15 cellular contexts compared by ENCODE assay signal in the genomic region with DNA sequence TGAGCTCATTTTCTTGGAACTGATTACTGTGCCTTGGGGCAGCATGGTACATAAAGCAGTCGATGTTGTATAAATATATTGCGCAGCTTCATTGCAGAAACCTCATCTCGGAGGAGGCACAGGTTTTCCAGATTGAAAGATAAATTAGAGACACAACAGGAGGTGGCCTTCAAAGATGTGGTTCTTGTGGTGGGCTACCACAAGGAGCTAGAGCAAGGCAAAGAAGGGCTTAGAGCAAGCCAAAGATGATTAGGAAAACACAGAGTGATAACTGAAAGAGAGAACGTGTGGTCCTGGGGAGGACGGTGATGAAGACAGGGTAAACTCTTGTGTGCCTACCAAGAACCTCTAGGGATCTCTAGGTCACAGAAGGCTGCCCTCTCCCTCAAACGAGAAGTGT.
DNase-seq lines count a peak whose midpoint lies in the region; ATAC-seq and TF ChIP-seq lines count a peak whose summit lies in the region.
"Had no signal": no experiment of that assay in that cellular context is flagged by ENCODE, and none has a peak within 500 bp of the region (broad histone marks: within the 10 kb centered on the region; RNA-seq: fewer than 3 reads in every experiment).

No MANE protein-coding gene starts in this region.

- peak overlapping the region; percentile 52 for H3K27ac Mint-ChIP-seq in MCF 10A (ENCODE audit: low read depth, unreplicated experiment)
- H3K27ac Mint-ChIP-seq in naive thymus-derived CD8-positive, alpha-beta T cell: peak overlapping the region in 6 of 10 donors; percentile 6 to 60 (median 11)
- no peak overlapping the region for H3K27ac Mint-ChIP-seq in activated CD4-positive, alpha-beta memory T cell treated with anti-CD3 and anti-CD28 coated beads, Interleukin-2, amount 10 ng/mL, durations not matched to agents 7 days and 5 days
- H3K27ac Mint-ChIP-seq: CD4-positive, CD25-positive, alpha-beta regulatory T cell had no signal

- no peak for DNase-seq in IMR-90
- DNase-seq in Panc1 (ENCODE audit: low read depth, low spot score): no peak
- no peak for DNase-seq in MCF 10A (ENCODE audit: unreplicated experiment)
- peak in 2 of 10 donors; percentile 5 to 19 for DNase-seq in naive thymus-derived CD8-positive, alpha-beta T cell
- DNase-seq in activated CD4-positive, alpha-beta memory T cell treated with anti-CD3 and anti-CD28 coated beads, Interleukin-2, amount 10 ng/mL, durations not matched to agents 7 days and 5 days: no peak
- no peak for DNase-seq in NAMALWA (ENCODE audit: low spot score)
- DNase-seq: ACHN; AML-193; CD4-positive, CD25-positive, alpha-beta regulatory T cell; MM.1S; NCI-H187 treated with DMSO at 0.1 percent for 48 hours; NCI-H526 treated with DMSO at 0.1 percent for 48 hours had no signal

- H3K27me3 Mint-ChIP-seq in MCF 10A (ENCODE audit: insufficient read depth, unreplicated experiment): no peaks in the 10 kb centered on the region
- peaks cover 6 to 19% (median 9%) of the 10 kb centered on the region in 5 donors for H3K27me3 Mint-ChIP-seq in naive thymus-derived CD8-positive, alpha-beta T cell
- no peaks in the 10 kb centered on the region for H3K27me3 Mint-ChIP-seq in activated CD4-positive, alpha-beta memory T cell treated with anti-CD3 and anti-CD28 coated beads, Interleukin-2, amount 10 ng/mL, durations not matched to agents 7 days and 5 days

- H3K9me3 ChIP-seq in IMR-90 (ENCODE audit: control insufficient read depth, insufficient read depth, low read length) (no peaks in the 10 kb centered on the region), Panc1 (ENCODE audit: control insufficient read depth, insufficient read depth, low read depth, low read length) (no peaks in the 10 kb centered on the region)

- dilution Hi-C loops in IMR-90 (cut with HindIII; ENCODE audit: low sequenced_read_pairs, unreplicated experiment): no loop called here

- POLR2A ChIA-PET in IMR-90 (lab: Charles Lee; ENCODE audit: unreplicated experiment) (no interaction called here), Panc1 (lab: Charles Lee) (no interaction called here), MCF 10A (lab: Yijun Ruan, JAX) (interaction anchor here (0.8 to 1.2 kb wide), 2 partner anchors 34 to 77 kb away, joined by 3 to 4 read pairs; no protein-coding TSS in a partner anchor)
- POLR2A ChIA-PET in naive thymus-derived CD8-positive, alpha-beta T cell (lab: Charles Lee): no interaction called here
- POLR2A ChIA-PET in activated CD4-positive, alpha-beta memory T cell treated with anti-CD3 and anti-CD28 coated beads, Interleukin-2, amount 10 ng/mL, durations not matched to agents 7 days and 5 days (lab: Charles Lee): no interaction called here

- H3K4me1 Mint-ChIP-seq in MCF 10A (ENCODE audit: insufficient read depth, unreplicated experiment): peaks cover 10% of the 10 kb centered on the region
- H3K4me1 Mint-ChIP-seq in naive thymus-derived CD8-positive, alpha-beta T cell: peaks cover 7 to 13% (median 9%) of the 10 kb centered on the region in 4 donors
- no peaks in the 10 kb centered on the region for H3K4me1 Mint-ChIP-seq in activated CD4-positive, alpha-beta memory T cell treated with anti-CD3 and anti-CD28 coated beads, Interleukin-2, amount 10 ng/mL, durations not matched to agents 7 days and 5 days

- CTCF ChIA-PET in IMR-90 (lab: Yijun Ruan, JAX): no interaction called here
- CTCF ChIA-PET in Panc1 (lab: Charles Lee): interaction anchor here (0.5 kb wide), 1 partner anchor 186 kb away, joined by 3 read pairs; no protein-coding TSS in a partner anchor
- CTCF ChIA-PET in MCF 10A (lab: Yijun Ruan, JAX): interaction anchor here (0.8 kb wide), 1 partner anchor 10 kb away, joined by 4 read pairs; no protein-coding TSS in a partner anchor
- CTCF ChIA-PET in activated CD4-positive, alpha-beta memory T cell treated with anti-CD3 and anti-CD28 coated beads, Interleukin-2, amount 10 ng/mL, durations not matched to agents 7 days and 5 days (lab: Charles Lee): no interaction called here

- H2BK5ac ChIP-seq in IMR-90 (ENCODE audit: low read depth, low read length, poor library complexity, severe bottlenecking): no peak overlapping the region

- H3K4me1 ChIP-seq in IMR-90 (ENCODE audit: control insufficient read depth, insufficient read depth, low read length): no peaks in the 10 kb centered on the region
- peaks cover 3% of the 10 kb centered on the region; the same call in 1 of the 2 replicates for H3K4me1 ChIP-seq in Panc1 (ENCODE audit: control insufficient read depth, insufficient read depth, low read length)

- in situ Hi-C loops in IMR-90 (cut with MboI; ENCODE audit: low sequenced_read_pairs): no loop called here
- in situ Hi-C loops in Panc1 (cut with HindIII; ENCODE audit: low pct_unique_long_range_greater_than_20kb, low sequenced_read_pairs): no loop called here

- BruUV-seq in IMR-90 (replicated peaks; lab: Mats Ljungman, UMichigan): no TSS peak
- BruUV-seq in Panc1 (replicated peaks; lab: Mats Ljungman, UMichigan): no TSS peak
- no TSS peak for BruUV-seq in MCF 10A (replicated peaks; lab: Mats Ljungman, UMichigan)

- no peak overlapping the region; the same call in 1 of the 2 replicates for H2BK20ac ChIP-seq in IMR-90 (ENCODE audit: low read depth, low read length)

- TF ChIP-seq CTCF in IMR-90 (conservative IDR thresholded peaks at IDR 0.05; ENCODE audit: low read depth, low read length) (no peak), Panc1 (IDR thresholded peaks at IDR 0.05) (no peak), MCF 10A (IDR thresholded peaks at IDR 0.05; ENCODE audit: unreplicated experiment) (no peak)

- TF ChIP-seq RAD21 in IMR-90 (IDR thresholded peaks at IDR 0.05; ENCODE audit: low read length): no peak

- H3K4me3 ChIP-seq in IMR-90 (ENCODE audit: insufficient read depth, low read depth, low read length): no peak overlapping the region
- H3K4me3 ChIP-seq in Panc1 (ENCODE audit: low read depth in 2 of 2, low read length in 2 of 2): no peak overlapping the region

- H3K14ac ChIP-seq in IMR-90 (replicated peaks; ENCODE audit: low read depth, low read length): no peak overlapping the region

- H3K18ac ChIP-seq in IMR-90 (ENCODE audit: low read depth, low read length): no peak overlapping the region

- H3K36me3 Mint-ChIP-seq in MCF 10A (ENCODE audit: insufficient read depth, unreplicated experiment): peaks cover 6% of the 10 kb centered on the region
- no peaks in the 10 kb centered on the region for H3K36me3 Mint-ChIP-seq in naive thymus-derived CD8-positive, alpha-beta T cell
- H3K36me3 Mint-ChIP-seq in activated CD4-positive, alpha-beta memory T cell treated with anti-CD3 and anti-CD28 coated beads, Interleukin-2, amount 10 ng/mL, durations not matched to agents 7 days and 5 days (ENCODE audit: low read depth): no peaks in the 10 kb centered on the region
- H3K36me3 Mint-ChIP-seq: CD4-positive, CD25-positive, alpha-beta regulatory T cell had no signal

- no peak overlapping the region for H2AFZ ChIP-seq in IMR-90 (replicated peaks; ENCODE audit: low read length, poor library complexity)

- H4K5ac ChIP-seq in IMR-90 (ENCODE audit: low read depth, low read length): no peak overlapping the region

- H3K27me3 ChIP-seq in IMR-90 (ENCODE audit: control insufficient read depth, insufficient read depth, low read length) (no peaks in the 10 kb centered on the region; the same call in 1 of the 2 replicates), Panc1 (ENCODE audit: control insufficient read depth, insufficient read depth, low read length) (no peaks in the 10 kb centered on the region)

- H3K4me3 Mint-ChIP-seq in MCF 10A (ENCODE audit: unreplicated experiment): no peak overlapping the region
- peak overlapping the region in 5 of 10 donors; percentile 24 to 54 (median 31) for H3K4me3 Mint-ChIP-seq in naive thymus-derived CD8-positive, alpha-beta T cell
- H3K4me3 Mint-ChIP-seq in activated CD4-positive, alpha-beta memory T cell treated with anti-CD3 and anti-CD28 coated beads, Interleukin-2, amount 10 ng/mL, durations not matched to agents 7 days and 5 days: no peak overlapping the region
- H3K4me3 Mint-ChIP-seq: CD4-positive, CD25-positive, alpha-beta regulatory T cell had no signal

- H3K36me3 ChIP-seq in IMR-90 (ENCODE audit: control insufficient read depth, insufficient read depth, low read length) (no peaks in the 10 kb centered on the region), Panc1 (ENCODE audit: control insufficient read depth, insufficient read depth, low read length) (no peaks in the 10 kb centered on the region)

- no peak overlapping the region for H2AK5ac ChIP-seq in IMR-90 (ENCODE audit: low read depth, low read length)

- H3K9me1 ChIP-seq in IMR-90 (ENCODE audit: insufficient read depth, low read length): no peaks in the 10 kb centered on the region; the same call in 1 of the 2 replicates

- no peak overlapping the region for H3K9ac ChIP-seq in IMR-90 (ENCODE audit: low read depth, low read length)

- H3K23ac ChIP-seq in IMR-90 (ENCODE audit: low read depth, low read length): no peak overlapping the region

- ATAC-seq in IMR-90 (ENCODE audit: low read depth): no peak
- peak; percentile 27; the same call in 1 of the 2 replicates for ATAC-seq in Panc1
- peak in 1 of 2 donors; percentile 61 for ATAC-seq in naive thymus-derived CD8-positive, alpha-beta T cell
- no peak for ATAC-seq in HG03045 (IDR thresholded peaks at IDR 0.05; ENCODE audit: unreplicated experiment)
- ATAC-seq in GM21737 (IDR thresholded peaks at IDR 0.05; ENCODE audit: unreplicated experiment): no peak

- H3K56ac ChIP-seq in IMR-90 (ENCODE audit: extremely low read depth, insufficient read depth, low read length): no peak overlapping the region

- H4K91ac ChIP-seq in IMR-90 (ENCODE audit: insufficient read depth, low read depth, low read length): no peak overlapping the region

- no peak for TF ChIP-seq POLR2A in IMR-90 (IDR thresholded peaks at IDR 0.05; ENCODE audit: low read depth, low read length)

- no peak overlapping the region for H3K4ac ChIP-seq in IMR-90 (ENCODE audit: low read depth, low read length)

- WGBS in IMR-90 (ENCODE audit: extremely low coverage in 2 of 2, insufficient read length in 1 of 2), 2 experiments: 94% methylated on average over 3 of the region's 6 CpGs; no CpG with 5 or more reads in 1 of the 2 experiments

- H3K9me3 Mint-ChIP-seq in MCF 10A (ENCODE audit: unreplicated experiment): peaks cover 20% of the 10 kb centered on the region
- H3K9me3 Mint-ChIP-seq in naive thymus-derived CD8-positive, alpha-beta T cell: peaks cover 0 to 6% (median 0%) of the 10 kb centered on the region in 9 donors
- peaks cover 2% of the 10 kb centered on the region for H3K9me3 Mint-ChIP-seq in activated CD4-positive, alpha-beta memory T cell treated with anti-CD3 and anti-CD28 coated beads, Interleukin-2, amount 10 ng/mL, durations not matched to agents 7 days and 5 days

- H4K20me1 ChIP-seq in IMR-90 (ENCODE audit: insufficient read depth, low read length): no peaks in the 10 kb centered on the region

- H2BK120ac ChIP-seq in IMR-90 (ENCODE audit: low read depth, low read length): peak overlapping the region; percentile 8; the same call in 1 of the 2 replicates

- H4K8ac ChIP-seq in IMR-90 (ENCODE audit: low read depth in 2 of 2, low read length in 2 of 2): no peak overlapping the region

- no peak overlapping the region for H2BK15ac ChIP-seq in IMR-90 (ENCODE audit: low read depth, low read length)

- H3K79me1 ChIP-seq in IMR-90 (ENCODE audit: low read depth in 1 of 2, low read length in 2 of 2): no peaks in the 10 kb centered on the region

- H3K4me2 ChIP-seq in IMR-90 (ENCODE audit: low read depth, low read length): no peak overlapping the region

- no peak overlapping the region for H3K27ac ChIP-seq in IMR-90 (ENCODE audit: insufficient read depth, low read length)
- H3K27ac ChIP-seq in Panc1 (ENCODE audit: low read length): peak overlapping the region; percentile 87
- H3K27ac ChIP-seq: RWPE1 had no signal

- no peak overlapping the region for H2AK9ac ChIP-seq in IMR-90 (replicated peaks; ENCODE audit: low read depth, low read length, poor library complexity)

- intact Hi-C loops in IMR-90 (cut with micrococcal nuclease) (no loop called here), Panc1 (cut with micrococcal nuclease; ENCODE audit: unreplicated experiment) (no loop called here), MCF 10A (cut with micrococcal nuclease) (loop anchor here (10.0 kb wide), 2 partner anchors 76 to 146 kb away; no protein-coding TSS in a partner anchor)

Comparison
In these comparisons a context has a peak if more than half of its experiments do, and no peak if none do; other contexts are left out.
1. CTCF ChIA-PET loops: an anchor here in Panc1 (0.5 kb wide) and MCF 10A (0.8 kb wide); none called in IMR-90 and activated CD4-positive, alpha-beta memory T cell treated with anti-CD3 and anti-CD28 coated beads, Interleukin-2, amount 10 ng/mL, durations not matched to agents 7 days and 5 days.